ENCODE assay signal across 8 cellular contexts in genomic region chr9:131545003-131545785, GRCh38. TPM values are rescaled to one million over a fixed set of nuclear protein-coding genes. Genes with fewer than 3 reads are reported as not detected.
DNase-seq lines count a peak whose midpoint lies in the region; ATAC-seq, FAIRE-seq and TF ChIP-seq lines count a peak whose summit lies in the region.

TSS of gene PRRT1B (plus strand) at chr9:131545523. CDS start at chr9:131545616, 93 bp downstream.

- DNase-seq in DMS53 treated with DMSO at 0.1 percent for 48 hours (lab: John Stamatoyannopoulos, UW; ENCODE audit: unreplicated experiment) (peak; percentile 92), NCI-H526 treated with DMSO at 0.1 percent for 48 hours (lab: John Stamatoyannopoulos, UW) (peak; percentile 27), epithelial cell of prostate (ENCODE audit: low read depth, low spot score) (peak; percentile 6), pancreas (peak; percentile 94 to 99 (median 96)), HTR-8/SVneo (ENCODE audit: insufficient read length, low spot score) (no peak)

- H3K4me3 ChIP-seq in pancreas, result peak within 1 kb of the TSS; percentile 28 to 55 (median 42)

- 6 to 8% methylated on average over 49 to 50 of the region's 50 CpGs for WGBS in pancreas, 2 donors

- FAIRE-seq in pancreas (lab: Jason Lieb, UNC), result no peak
- no peak for FAIRE-seq in HTR-8/SVneo (lab: Jason Lieb, UNC)

- H3K27me3 ChIP-seq in pancreas, result no peaks in the 10 kb centered on the region

- H3K27ac ChIP-seq in epithelial cell of prostate (no peak within 1 kb of the TSS), pancreas (peak within 1 kb of the TSS; percentile 42 to 65 (median 52))

- H3K4me1 ChIP-seq in pancreas, result peaks cover 0 to 5% (median 4%) of the 10 kb centered on the region in 3 donors

- intact Hi-C loops in pancreas (cut with DNase I), result no loop called here

- ATAC-seq in pancreas (peak; percentile 95 to 98 (median 96)), GM21825 (IDR thresholded peaks at IDR 0.05; ENCODE audit: unreplicated experiment) (no peak), GM19328 (IDR thresholded peaks at IDR 0.05; ENCODE audit: unreplicated experiment) (no peak), GM21515 (IDR thresholded peaks at IDR 0.05; ENCODE audit: unreplicated experiment) (no peak)

- no peaks in the 10 kb centered on the region for H3K36me3 ChIP-seq in pancreas

- no peaks in the 10 kb centered on the region for H3K9me3 ChIP-seq in pancreas

- TF ChIP-seq CTCF in pancreas (IDR thresholded peaks at IDR 0.05), result no peak

RNA-seq across cellular contexts. Expression of gene PRRT1B, which starts in this region (rescaled TPM):
- total RNA-seq in pancreas, result 1 to 10 TPM; 2.3 to 4.1 (median 3.2) TPM
- 1 to 10 TPM; 2.5 to 5.0 TPM for polyA plus RNA-seq in pancreas

Comparison
In these comparisons a context has a peak if more than half of its experiments do, and no peak if none do; other contexts are left out.
1. ATAC-seq: peak in pancreas (4 of 4); none in GM21825 (single experiment), GM19328 (single experiment) and GM21515 (single experiment).